Comparison of ENCODE assay signal across 8 cellular contexts in the genomic region with DNA sequence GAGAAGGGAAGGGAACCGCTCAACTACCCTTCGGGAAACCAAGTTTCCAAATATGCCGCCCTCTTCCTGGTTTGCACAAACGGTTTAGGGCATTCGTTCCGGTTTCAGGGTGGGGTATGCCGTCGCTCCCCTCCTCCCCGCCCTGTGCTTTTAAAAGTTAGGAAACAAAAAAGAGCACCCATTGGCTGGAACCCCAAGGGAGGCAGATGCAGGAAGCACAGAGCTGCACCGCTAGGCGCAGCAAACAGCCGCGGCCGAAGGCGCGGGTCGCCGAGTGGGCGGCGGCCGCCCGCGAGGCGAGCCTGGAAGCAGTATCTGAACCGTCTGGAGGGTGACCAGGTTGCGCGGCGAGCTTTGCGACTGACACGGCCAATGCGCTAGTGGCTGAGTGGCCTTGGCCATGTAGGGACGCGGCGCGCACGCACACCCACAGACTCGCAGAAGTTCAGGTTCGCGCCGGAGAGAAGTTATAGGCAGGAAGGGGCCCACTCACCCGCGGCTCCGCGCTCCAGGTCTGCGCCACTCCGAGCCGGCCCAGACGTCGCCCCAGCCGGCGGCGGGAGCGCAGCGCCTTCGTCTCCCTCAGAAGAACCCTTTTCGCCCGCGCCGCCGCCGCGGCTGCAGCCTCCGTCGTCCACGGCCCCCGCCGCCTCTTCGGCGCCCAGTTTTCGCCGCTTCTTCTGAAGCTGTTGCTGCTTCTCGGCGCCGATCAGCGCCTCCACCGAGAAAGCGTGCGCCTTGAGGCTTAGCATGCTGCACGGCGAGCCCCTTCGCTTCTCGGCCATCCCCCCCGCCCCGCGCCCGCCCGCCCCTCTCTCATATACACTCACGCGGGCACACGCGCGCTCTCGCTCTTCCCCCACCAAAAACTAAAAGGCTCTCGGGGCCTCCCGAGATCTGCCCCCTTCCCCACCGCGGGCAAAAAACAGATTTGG. TPM values are rescaled to one million over a fixed set of nuclear protein-coding genes. Genes with fewer than 3 reads are reported as not detected.
DNase-seq lines count a peak whose midpoint lies in the region; ATAC-seq and TF ChIP-seq lines count a peak whose summit lies in the region.

No MANE protein-coding gene starts in this region.

- H3K36me3 ChIP-seq in Peyer's patch, result no peaks in the 10 kb centered on the region

- no peaks in the 10 kb centered on the region for H3K9me3 Mint-ChIP-seq in endothelial cell (ENCODE audit: unreplicated experiment)
- H3K9me3 Mint-ChIP-seq in naive B cell, result peaks cover 0 to 20% (median 10%) of the 10 kb centered on the region in 7 donors

- H3K36me3 Mint-ChIP-seq in endothelial cell (ENCODE audit: low read depth, unreplicated experiment) (peaks cover 3% of the 10 kb centered on the region), naive B cell (peaks cover 7 to 9% of the 10 kb centered on the region in 2 donors)

- H3K4me1 Mint-ChIP-seq in endothelial cell (ENCODE audit: unreplicated experiment) (peaks cover 28% of the 10 kb centered on the region), naive B cell (peaks cover 4 to 12% (median 7%) of the 10 kb centered on the region in 3 donors)

- peak overlapping the region; percentile 88 for H3K27ac Mint-ChIP-seq in endothelial cell (ENCODE audit: unreplicated experiment)
- H3K27ac Mint-ChIP-seq in naive B cell, result peak overlapping the region in 2 of 6 donors; percentile 56 to 88

- H3K27me3 Mint-ChIP-seq in endothelial cell (ENCODE audit: unreplicated experiment), result peaks cover 26% of the 10 kb centered on the region
- H3K27me3 Mint-ChIP-seq in naive B cell, result peaks cover 42 to 71% (median 70%) of the 10 kb centered on the region in 3 donors

- TF ChIP-seq POLR2A in Peyer's patch (IDR thresholded peaks at IDR 0.05), result no peak

- peak overlapping the region; percentile 6 to 50 (median 31) for H3K4me3 ChIP-seq in Peyer's patch

- H3K4me3 Mint-ChIP-seq in endothelial cell (ENCODE audit: unreplicated experiment) (peak overlapping the region; percentile 92), naive B cell (peak overlapping the region in 7 of 8 donors; percentile 56 to 83 (median 72))

- peak; percentile 75 for DNase-seq in Daoy (ENCODE audit: low read depth)
- DNase-seq in Peyer's patch, result peak in 1 of 3 donors; percentile 45
- DNase-seq in endothelial cell (ENCODE audit: low spot score), result peak; percentile 57
- DNase-seq in naive B cell, result no peak
- DNase-seq in NCI-H1694 (lab: John Stamatoyannopoulos, UW), result no peak
- DNase-seq in nucleus accumbens (lab: John Stamatoyannopoulos, UW), result no peak
- no peak for DNase-seq in NCI-H748 (lab: John Stamatoyannopoulos, UW; ENCODE audit: unreplicated experiment)
- no peak for DNase-seq in SIG-M5 treated with dmso at 0.1 percent for 504 hours (lab: John Stamatoyannopoulos, UW; ENCODE audit: unreplicated experiment)

- H3K9me3 ChIP-seq in Peyer's patch, result peaks cover 0 to 3% (median 0%) of the 10 kb centered on the region in 4 donors

- ATAC-seq in naive B cell (ENCODE audit: low read depth in 2 of 2), result no peak

- H3K4me1 ChIP-seq in Peyer's patch, result peaks cover 0 to 17% (median 0%) of the 10 kb centered on the region in 4 donors

- no peak for TF ChIP-seq CTCF in Peyer's patch (IDR thresholded peaks at IDR 0.05)
- TF ChIP-seq CTCF in endothelial cell (IDR thresholded peaks at IDR 0.05; ENCODE audit: unreplicated experiment), result no peak

- peaks cover 0 to 42% of the 10 kb centered on the region in 2 donors for H3K27me3 ChIP-seq in Peyer's patch

- peak overlapping the region; percentile 10 to 52 (median 42) for H3K27ac ChIP-seq in Peyer's patch

RNA-seq across cellular contexts. Expression of gene TBX18, which starts 0.7 kb away (rescaled TPM):
- 8.2 and 8.6 TPM in 2 replicates for total RNA-seq in Daoy (2014; rRNA removed; shearing (Covaris generic))
- total RNA-seq in Peyer's patch (1 to 10 TPM in 2 of 4 donors, under 1 TPM in 1, not detected in 1; 0.57 to 4.2 (median 1.9) TPM), endothelial cell (ENCODE audit: unreplicated experiment) (9.4 TPM)
- not detected for polyA plus RNA-seq in naive B cell (ENCODE audit: low read depth in 6 of 6)

Comparison
In these comparisons a context has a peak if more than half of its experiments do, and no peak if none do; other contexts are left out.
1. DNase-seq: peak in Daoy (single experiment) and endothelial cell (single experiment); none in naive B cell (single experiment), NCI-H1694 (single experiment), nucleus accumbens (0 of 56), NCI-H748 (single experiment) and SIG-M5 treated with dmso at 0.1 percent for 504 hours (single experiment).